ENCODE assay signal across 1 cellular context in the genomic region with DNA sequence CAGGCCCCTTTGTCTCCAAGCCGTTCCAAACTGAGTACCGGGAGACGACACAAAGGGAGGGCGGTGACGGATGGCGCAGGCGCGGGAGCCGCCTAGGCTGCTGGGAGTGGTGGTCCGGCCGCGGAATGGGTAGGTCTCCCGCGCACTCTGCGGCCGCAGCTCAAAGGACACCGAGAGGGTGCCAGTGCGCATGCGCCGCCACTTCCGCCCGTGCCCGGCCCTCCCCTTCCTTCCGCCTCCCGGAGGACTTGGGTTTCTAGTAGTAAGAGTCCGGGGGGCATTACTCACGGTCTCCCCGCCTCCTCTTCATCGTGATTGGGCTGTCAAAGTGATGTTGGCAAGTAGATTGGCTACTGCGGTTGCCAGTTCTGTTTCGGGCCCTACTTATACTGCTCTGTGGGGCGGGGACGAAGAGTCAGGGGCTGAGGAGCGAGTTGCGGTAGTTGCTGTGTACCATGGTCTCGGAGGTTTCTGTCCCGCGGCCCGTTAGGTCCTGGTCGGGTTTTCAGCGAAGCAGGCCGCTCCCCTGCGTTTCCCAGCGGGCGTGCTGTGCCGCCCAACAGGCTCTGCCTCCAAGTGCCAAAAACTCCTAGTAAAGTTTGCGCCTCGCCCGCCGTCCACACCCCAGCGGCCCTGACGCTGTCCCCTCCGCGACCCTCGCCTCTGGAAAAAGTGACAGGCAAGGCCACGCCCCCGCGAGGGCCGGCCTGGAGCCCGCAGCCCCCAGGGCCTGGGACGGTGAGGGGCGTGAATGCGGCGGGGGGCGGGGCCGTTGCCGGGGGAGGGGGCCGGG.
TF ChIP-seq lines count a peak whose summit lies in the region.

No MANE protein-coding gene starts in this region.

TF ChIP-seq in K562, 482 proteins besides CTCF, POLR2A, EP300 and RAD21 (continued from another document):
- no peak for TF ChIP-seq RBBP5 (IDR thresholded peaks at IDR 0.05; ENCODE audit: borderline replicate concordance, insufficient read depth, low read length, poor library complexity, severe bottlenecking)
- no peak for TF ChIP-seq CCNT2 (IDR thresholded peaks at IDR 0.05; ENCODE audit: borderline replicate concordance, extremely low read depth, insufficient read length, low read depth, low read length)
- TF ChIP-seq GTF2A2 (tag; IDR thresholded peaks at IDR 0.05), result peak; percentile 92
- TF ChIP-seq, protein P1, sequence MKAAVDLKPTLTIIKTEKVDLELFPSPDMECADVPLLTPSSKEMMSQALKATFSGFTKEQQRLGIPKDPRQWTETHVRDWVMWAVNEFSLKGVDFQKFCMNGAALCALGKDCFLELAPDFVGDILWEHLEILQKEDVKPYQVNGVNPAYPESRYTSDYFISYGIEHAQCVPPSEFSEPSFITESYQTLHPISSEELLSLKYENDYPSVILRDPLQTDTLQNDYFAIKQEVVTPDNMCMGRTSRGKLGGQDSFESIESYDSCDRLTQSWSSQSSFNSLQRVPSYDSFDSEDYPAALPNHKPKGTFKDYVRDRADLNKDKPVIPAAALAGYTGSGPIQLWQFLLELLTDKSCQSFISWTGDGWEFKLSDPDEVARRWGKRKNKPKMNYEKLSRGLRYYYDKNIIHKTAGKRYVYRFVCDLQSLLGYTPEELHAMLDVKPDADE (conservative IDR thresholded peaks at IDR 0.05; ENCODE audit: control insufficient read depth, low read depth, low read length), result peak; percentile 27; the same call in 1 of the 2 replicates
